ENCODE assay signal across 9 cellular contexts in genomic region chr6:157464653-157465535, GRCh38.
A peak's percentile ranks its signal among the peaks of the same experiment; 100 is the strongest.
DNase-seq lines count a peak whose midpoint lies in the region; ATAC-seq lines count a peak whose summit lies in the region.
"Had no signal": no experiment of that assay in that cellular context is flagged by ENCODE, and none has a peak within 500 bp of the region (broad histone marks: within the 10 kb centered on the region; RNA-seq: fewer than 3 reads in every experiment).

No MANE protein-coding gene starts in this region.

- peak; percentile 58 for DNase-seq in left kidney (ENCODE audit: low read depth, low spot score)
- no peak for DNase-seq in DMS114 treated with DMSO at 0.1 percent for 48 hours (lab: John Stamatoyannopoulos, UW; ENCODE audit: unreplicated experiment)
- DNase-seq in iPS-NIHi7 (ENCODE audit: extremely low spot score) = no peak
- no peak for DNase-seq in KG1 (lab: John Stamatoyannopoulos, UW)
- DNase-seq in DMS 273 (lab: John Stamatoyannopoulos, UW; ENCODE audit: unreplicated experiment) = no peak
- DNase-seq: amygdala had no signal

- peak; percentile 76 for ATAC-seq in GM18517 (IDR thresholded peaks at IDR 0.05; ENCODE audit: unreplicated experiment)
- ATAC-seq in GM21528 (IDR thresholded peaks at IDR 0.05; ENCODE audit: low FRiP score, unreplicated experiment) = peak; percentile 42
- ATAC-seq in HG03575 (IDR thresholded peaks at IDR 0.05; ENCODE audit: extremely low read depth, insufficient number of reproducible peaks, low FRiP score, unreplicated experiment) = peak; percentile 39
